In the genomic region with DNA sequence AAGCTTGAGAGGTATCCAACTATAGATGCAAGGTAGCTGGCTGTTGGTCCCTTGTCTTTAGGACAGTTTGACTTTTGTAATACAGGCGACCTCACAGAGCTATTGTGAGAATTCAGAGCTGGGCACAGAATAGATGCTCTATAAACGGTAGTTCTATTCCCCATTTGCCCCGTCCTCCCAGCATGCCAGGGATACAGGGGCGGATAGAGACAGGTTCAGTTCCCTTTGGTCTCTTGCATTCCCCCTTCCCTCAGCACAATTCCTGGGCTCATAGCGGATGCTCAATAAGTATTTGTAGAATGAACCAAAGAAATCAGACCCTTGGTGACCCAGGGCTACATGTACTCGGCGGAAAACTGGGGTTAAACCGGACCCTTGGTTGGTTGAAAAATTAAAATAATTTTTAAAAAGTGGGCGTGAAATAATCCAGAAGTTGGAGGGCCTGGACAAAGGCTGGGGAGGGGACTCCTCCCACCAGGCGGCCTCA, we compare ENCODE assay signal across 8 cellular contexts. TPM values are rescaled to one million over a fixed set of nuclear protein-coding genes. Genes with fewer than 3 reads are reported as not detected.
DNase-seq lines count a peak whose midpoint lies in the region; ATAC-seq, FAIRE-seq and TF ChIP-seq lines count a peak whose summit lies in the region.

No MANE protein-coding gene starts in this region.

- no peak for FAIRE-seq in H1 (lab: Jason Lieb, UNC)

- H2BK5ac ChIP-seq in H1 (ENCODE audit: low read depth, low read length): no peak overlapping the region; the same call in 1 of the 2 replicates

- H3K27ac ChIP-seq in CD8-positive, alpha-beta T cell (ENCODE audit: low read depth, low read length): peak overlapping the region; percentile 65
- no peak overlapping the region for H3K27ac ChIP-seq in H1 (ENCODE audit: low read depth, low read length)
- H3K27ac ChIP-seq in neutrophil: peak overlapping the region; percentile 94

- CTCF ChIA-PET in CD8-positive, alpha-beta T cell (lab: Charles Lee): interaction anchor here (1.6 kb wide), 1 partner anchor 37 kb away, joined by 6 read pairs; no protein-coding TSS in a partner anchor
- CTCF ChIA-PET in H1 (lab: Charles Lee; ENCODE audit: partially characterized antibody): interaction anchor here (0.7 to 2.3 kb wide), 3 partner anchors 17 to 299 kb away, joined by 3 to 9 read pairs (median 3); no protein-coding TSS in a partner anchor

- peak overlapping the region; percentile 61 to 90 for H3K4me2 ChIP-seq in H1 (ENCODE audit: insufficient read depth in 1 of 2, low read depth in 2 of 2, low read length in 2 of 2)

- H3K23ac ChIP-seq in H1 (ENCODE audit: insufficient read length): no peak overlapping the region

- H3K23me2 ChIP-seq in H1 (ENCODE audit: low read depth, low read length): peaks cover 3% of the 10 kb centered on the region

- 49% methylated on average over 10 of the region's 10 CpGs; no CpG with 5 or more reads in 1 of the 2 experiments for WGBS in H1 (ENCODE audit: extremely low coverage in 1 of 2, insufficient coverage in 1 of 2, insufficient read length in 1 of 2, insufficient replicate concordance in 2 of 2, low coverage in 1 of 2, low lambda C conversion rate in 2 of 2, missing lambda C conversion rate in 1 of 2), 2 experiments

- no peak for TF ChIP-seq RAD21 in H1 (IDR thresholded peaks at IDR 0.05 in 1 of 2, conservative IDR thresholded peaks at IDR 0.05 in 1 of 2; ENCODE audit: low read depth in 2 of 2, low read length in 2 of 2)

- H2BK20ac ChIP-seq in H1 (ENCODE audit: low read length): no peak overlapping the region

- H3K4me3 ChIP-seq in CD8-positive, alpha-beta T cell (ENCODE audit: low read depth, low read length): peak overlapping the region; percentile 76
- peak overlapping the region; percentile 55 for H3K4me3 ChIP-seq in NT2/D1 (ENCODE audit: insufficient read length, low read depth)
- H3K4me3 ChIP-seq in H1 (ENCODE audit: extremely low read depth in 1 of 4, insufficient read depth in 2 of 4, low read depth in 3 of 4, low read length in 4 of 4): peak overlapping the region; percentile 34 to 57 (median 45); a peak in 7 of 8 replicates
- H3K4me3 ChIP-seq in neutrophil (ENCODE audit: low read depth in 1 of 2, low read length in 1 of 2): peak overlapping the region; percentile 85 to 94

- H3K9ac ChIP-seq in NT2/D1 (ENCODE audit: insufficient read length, low read depth): peak overlapping the region; percentile 79
- peak overlapping the region in 3 of 4 experiments; percentile 26 to 52 (median 51); a peak in 4 of 7 replicates for H3K9ac ChIP-seq in H1 (replicated peaks in 1 of 4; ENCODE audit: extremely low read depth in 1 of 4, low read depth in 3 of 4, low read length in 3 of 4)

- H3K36me3 ChIP-seq in CD8-positive, alpha-beta T cell (ENCODE audit: insufficient read depth, low read length): no peaks in the 10 kb centered on the region
- H3K36me3 ChIP-seq in NT2/D1 (ENCODE audit: insufficient read depth, insufficient read length, low read length) (peaks cover 33% of the 10 kb centered on the region), H1 (ENCODE audit: control insufficient read depth in 2 of 4, insufficient read depth in 4 of 4, low read length in 3 of 4) (peaks cover 0 to 6% (median 3%) of the 10 kb centered on the region in 4 experiments; a peak in 3 of 8 replicates), neutrophil (no peaks in the 10 kb centered on the region)

- H2BK12ac ChIP-seq in H1 (ENCODE audit: low read depth, low read length): peak overlapping the region; percentile 30; the same call in 1 of the 2 replicates

- no peak overlapping the region for H3K18ac ChIP-seq in H1 (ENCODE audit: extremely low read depth, low read length)

- peaks cover 39% of the 10 kb centered on the region for H3K4me1 ChIP-seq in CD8-positive, alpha-beta T cell (ENCODE audit: insufficient read depth, low read length)
- H3K4me1 ChIP-seq in NT2/D1 (ENCODE audit: insufficient read depth, insufficient read length) (no peaks in the 10 kb centered on the region), H1 (replicated peaks in 1 of 4; ENCODE audit: control insufficient read depth in 3 of 4, insufficient read depth in 4 of 4, low read length in 3 of 4) (peaks cover 3 to 9% (median 7%) of the 10 kb centered on the region in 4 experiments; a peak in 4 of 7 replicates), neutrophil (ENCODE audit: control insufficient read depth in 1 of 2, insufficient read depth in 1 of 2, low read depth in 1 of 2, low read length in 1 of 2) (peaks cover 37 to 42% of the 10 kb centered on the region in 2 experiments)

- no peaks in the 10 kb centered on the region for H3K9me3 Mint-ChIP-seq in CD8-positive, alpha-beta T cell

- no peak for TF ChIP-seq POLR2A in H1 (IDR thresholded peaks at IDR 0.05; ENCODE audit: control extremely low read depth in 1 of 2, low read depth in 2 of 2, low read length in 2 of 2)

- H3K14ac ChIP-seq in H1 (ENCODE audit: insufficient read length): no peak overlapping the region

- H4K20me1 ChIP-seq in H1 (replicated peaks in 1 of 2; ENCODE audit: control insufficient read depth in 1 of 2, insufficient read depth in 2 of 2, low read length in 2 of 2): peaks cover 21 to 23% of the 10 kb centered on the region in 2 experiments

- no peaks in the 10 kb centered on the region for H3K9me3 ChIP-seq in CD8-positive, alpha-beta T cell (ENCODE audit: low read length)
- H3K9me3 ChIP-seq in NT2/D1 (ENCODE audit: insufficient read depth, low read length): no peaks in the 10 kb centered on the region
- H3K9me3 ChIP-seq in H1 (ENCODE audit: insufficient read depth in 2 of 2, low read depth in 1 of 2, low read length in 1 of 2): no peaks in the 10 kb centered on the region
- no peaks in the 10 kb centered on the region for H3K9me3 ChIP-seq in neutrophil

- intact Hi-C loops in CD8-positive, alpha-beta T cell (cut with DNase I, micrococcal nuclease): loop anchor here (1.0 to 5.0 kb wide), 11 partner anchors 19 to 664 kb away; partner anchors contain the start of genes PLCG1 (in 2 of the 2), ZHX3 (in 2 of the 2) and CHD6 (in 1 of the 2)

- no peak overlapping the region for H2BK120ac ChIP-seq in H1 (replicated peaks; ENCODE audit: low read depth, low read length)

- H3K56ac ChIP-seq in H1 (replicated peaks; ENCODE audit: insufficient read length, low read depth, low read length): no peak overlapping the region

- peak overlapping the region; percentile 92 for H3K4me3 Mint-ChIP-seq in CD8-positive, alpha-beta T cell

- H3K79me1 ChIP-seq in H1 (ENCODE audit: low read depth, low read length): peaks cover 6% of the 10 kb centered on the region

- H3K79me2 ChIP-seq in H1 (ENCODE audit: control insufficient read depth in 1 of 2, insufficient read depth in 2 of 2, low read length in 2 of 2): peaks cover 14 to 37% of the 10 kb centered on the region in 2 experiments

- peak overlapping the region; percentile 99 for H3K27ac Mint-ChIP-seq in CD8-positive, alpha-beta T cell

- H2AK5ac ChIP-seq in H1 (ENCODE audit: low read depth, low read length): no peak overlapping the region

- peaks cover 40% of the 10 kb centered on the region for H3K4me1 Mint-ChIP-seq in CD8-positive, alpha-beta T cell (ENCODE audit: low read depth)

- no peak overlapping the region for H4K5ac ChIP-seq in H1 (ENCODE audit: insufficient read length, low read depth, low read length)

- H4K8ac ChIP-seq in H1 (ENCODE audit: extremely low read depth, insufficient read depth, low read length): peak overlapping the region; percentile 90; the same call in 1 of the 2 replicates

- no peak for ATAC-seq in CD8-positive, alpha-beta T cell
- ATAC-seq in GM18517 (IDR thresholded peaks at IDR 0.05; ENCODE audit: unreplicated experiment): no peak

- no peak for TF ChIP-seq EP300 in H1 (IDR thresholded peaks at IDR 0.05; ENCODE audit: borderline replicate concordance in 1 of 2, low read depth in 2 of 2, low read length in 2 of 2)

- H2BK15ac ChIP-seq in H1 (ENCODE audit: low read length): no peak overlapping the region

- H3K4ac ChIP-seq in H1 (replicated peaks; ENCODE audit: insufficient read length, low read depth, low read length): no peak overlapping the region

- no peaks in the 10 kb centered on the region for H3K27me3 Mint-ChIP-seq in CD8-positive, alpha-beta T cell (ENCODE audit: low read depth)

- no peaks in the 10 kb centered on the region for H3K27me3 ChIP-seq in CD8-positive, alpha-beta T cell (ENCODE audit: insufficient read depth, low read length)
- H3K27me3 ChIP-seq in NT2/D1 (ENCODE audit: insufficient read depth, insufficient read length) (no peaks in the 10 kb centered on the region), H1 (replicated peaks in 1 of 4; ENCODE audit: control insufficient read depth in 3 of 4, extremely low read depth in 1 of 4, insufficient read depth in 3 of 4, low read length in 3 of 4) (peaks cover 0 to 18% (median 7%) of the 10 kb centered on the region in 4 experiments; a peak in 3 of 7 replicates), neutrophil (no peaks in the 10 kb centered on the region)

- peak overlapping the region; percentile 49; the same call in 1 of the 2 replicates for H2AFZ ChIP-seq in H1 (ENCODE audit: low read length)

- no peak for DNase-seq in CD8-positive, alpha-beta T cell
- DNase-seq in NT2/D1 (ENCODE audit: low read depth, low spot score): no peak
- no peak for DNase-seq in H1 (ENCODE audit: low read depth in 1 of 2, low spot score in 2 of 2)
- DNase-seq in activated CD4-positive, CD25-positive, alpha-beta regulatory T cell treated with anti-CD3 and anti-CD28 coated beads, Interleukin-2, amount 50 U/mL, for 72 hours: no peak
- DNase-seq in hippocampal formation (lab: John Stamatoyannopoulos, UW): no peak
- no peak for DNase-seq in stimulated activated naive CD4-positive, alpha-beta T cell (lab: John Stamatoyannopoulos, UW)

- H3K36me3 Mint-ChIP-seq in CD8-positive, alpha-beta T cell: peaks cover 20% of the 10 kb centered on the region

- TF ChIP-seq CTCF in CD8-positive, alpha-beta T cell (IDR thresholded peaks at IDR 0.05): no peak
- TF ChIP-seq CTCF in H1 (IDR thresholded peaks at IDR 0.05; ENCODE audit: control extremely low read depth in 1 of 3, insufficient read depth in 1 of 3, low read depth in 1 of 3, low read length in 3 of 3) (no peak), neutrophil (IDR thresholded peaks at IDR 0.05) (no peak)

- POLR2A ChIA-PET in CD8-positive, alpha-beta T cell (lab: Charles Lee): interaction anchor here (0.7 to 0.9 kb wide), 2 partner anchors 18 to 22 kb away, joined by 3 read pairs; no protein-coding TSS in a partner anchor
- POLR2A ChIA-PET in H1 (lab: Charles Lee; ENCODE audit: partially characterized antibody): interaction anchor here (0.9 to 1.7 kb wide), 10 partner anchors 8 to 110 kb away, joined by 3 to 7 read pairs (median 4); partner anchors contain the start of gene PLCG1

- H4K91ac ChIP-seq in H1 (replicated peaks; ENCODE audit: insufficient read length, low read length): no peak overlapping the region

RNA-seq across cellular contexts. Expression of gene TOP1, which starts 0.7 kb away (rescaled TPM):
- total RNA-seq in CD8-positive, alpha-beta T cell: 10 to 100 TPM; 58.5 to 61.1 TPM
- 108 and 114 TPM in 2 replicates for total RNA-seq in H1 (2021; fragmentation: NEBNext Ultra II Directional; extraction: Animal tissue kit (Norgen Biotek cat#: 25700))
- 5.9 and 7.4 TPM in 2 replicates for polyA plus RNA-seq in H1 (2011; rRNA removed)
- 15.2 TPM for polyA plus RNA-seq in H1 (2011; cell fraction: cytosol; rRNA removed)
- 9.0 TPM for polyA plus RNA-seq in H1 (2011; cell fraction: nucleus; rRNA removed)
- polyA plus RNA-seq in H1 (2012, experiment 1 of 2): 56.8 to 90.7 TPM (median 64.1 TPM) in 4 replicates
- polyA plus RNA-seq in H1 (2012, experiment 2 of 2): 7.1 TPM
- polyA plus RNA-seq in H1 (2013, experiment 1 of 2): 112 TPM
- polyA plus RNA-seq in H1 (2013, experiment 2 of 2): 105 TPM
- 9.0 and 13.1 TPM in 2 replicates for polyA minus RNA-seq in H1 (2011; rRNA and poly(A)+ RNA removed)
- 28.2 TPM for polyA minus RNA-seq in H1 (2011; cell fraction: cytosol; rRNA and poly(A)+ RNA removed)
- polyA minus RNA-seq in H1 (2011; cell fraction: nucleus; rRNA and poly(A)+ RNA removed): 24.8 TPM
